ENCODE assay signal across 1 cellular context in genomic region chr11:67505605-67506396, GRCh38.
A peak's percentile ranks its signal among the peaks of the same experiment; 100 is the strongest.
TF ChIP-seq lines count a peak whose summit lies in the region.

No MANE protein-coding gene starts in this region.

TF ChIP-seq in GM12878, 131 proteins besides CTCF, POLR2A, EP300 and RAD21 (continues in another document):
- TF ChIP-seq ZZZ3 (IDR thresholded peaks at IDR 0.05; ENCODE audit: control insufficient read depth, insufficient read length, low read depth), result no peak
- TF ChIP-seq TARDBP (IDR thresholded peaks at IDR 0.05; ENCODE audit: borderline replicate concordance), result 0 out of 2 replicates have a peak, but pooled peaks have one; percentile 69
- no peak for TF ChIP-seq NR2C2 (IDR thresholded peaks at IDR 0.05; ENCODE audit: borderline replicate concordance, control insufficient read depth, insufficient read length, low read depth)
- TF ChIP-seq SMAD1 (IDR thresholded peaks at IDR 0.05; ENCODE audit: low read depth, partially characterized antibody), result no peak
- TF ChIP-seq ATF3 (IDR thresholded peaks at IDR 0.05; ENCODE audit: borderline replicate concordance, extremely low read depth, low read depth, low read length), result no peak
- no peak for TF ChIP-seq ZNF384 (IDR thresholded peaks at IDR 0.05; ENCODE audit: borderline replicate concordance, low read depth, low read length)
- peak; percentile 40; the same call in 1 of the 2 replicates for TF ChIP-seq PAX5 (IDR thresholded peaks at IDR 0.05; ENCODE audit: borderline replicate concordance, low read depth, low read length)
- TF ChIP-seq NBN (IDR thresholded peaks at IDR 0.05), result peak; percentile 68; the same call in 1 of the 2 replicates
- no peak for TF ChIP-seq MYC (IDR thresholded peaks at IDR 0.05; ENCODE audit: insufficient read depth, insufficient read length, insufficient replicate concordance, low read length, severe bottlenecking)
- no peak for TF ChIP-seq USF1 (IDR thresholded peaks at IDR 0.05; ENCODE audit: borderline replicate concordance, extremely low read length, insufficient read depth, low read depth, low read length)
- peak in 1 of 2 experiments; percentile 34; a peak in 1 of 3 replicates for TF ChIP-seq EGR1 (IDR thresholded peaks at IDR 0.05; ENCODE audit: borderline replicate concordance in 1 of 2, low read depth in 2 of 2, low read length in 2 of 2)
- TF ChIP-seq SREBF2 (IDR thresholded peaks at IDR 0.05; ENCODE audit: low read length), result no peak
- TF ChIP-seq BHLHE40 (IDR thresholded peaks at IDR 0.05; ENCODE audit: borderline replicate concordance in 1 of 2, low read depth in 2 of 2, low read length in 1 of 2), result peak; percentile 36 to 62; a peak in 1 of 4 replicates
- TF ChIP-seq SREBF1 (IDR thresholded peaks at IDR 0.05; ENCODE audit: low read length), result no peak
- TF ChIP-seq CHD4 (IDR thresholded peaks at IDR 0.05), result no peak
- TF ChIP-seq, protein P1, sequence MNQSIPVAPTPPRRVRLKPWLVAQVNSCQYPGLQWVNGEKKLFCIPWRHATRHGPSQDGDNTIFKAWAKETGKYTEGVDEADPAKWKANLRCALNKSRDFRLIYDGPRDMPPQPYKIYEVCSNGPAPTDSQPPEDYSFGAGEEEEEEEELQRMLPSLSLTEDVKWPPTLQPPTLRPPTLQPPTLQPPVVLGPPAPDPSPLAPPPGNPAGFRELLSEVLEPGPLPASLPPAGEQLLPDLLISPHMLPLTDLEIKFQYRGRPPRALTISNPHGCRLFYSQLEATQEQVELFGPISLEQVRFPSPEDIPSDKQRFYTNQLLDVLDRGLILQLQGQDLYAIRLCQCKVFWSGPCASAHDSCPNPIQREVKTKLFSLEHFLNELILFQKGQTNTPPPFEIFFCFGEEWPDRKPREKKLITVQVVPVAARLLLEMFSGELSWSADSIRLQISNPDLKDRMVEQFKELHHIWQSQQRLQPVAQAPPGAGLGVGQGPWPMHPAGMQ (IDR thresholded peaks at IDR 0.05; ENCODE audit: borderline replicate concordance), result no peak
- no peak for TF ChIP-seq NFYA (IDR thresholded peaks at IDR 0.05; ENCODE audit: borderline replicate concordance, low read depth, low read length)
- TF ChIP-seq HCFC1 (IDR thresholded peaks at IDR 0.05; ENCODE audit: low read length), result no peak
- TF ChIP-seq HDAC6 (IDR thresholded peaks at IDR 0.05; ENCODE audit: unreplicated experiment), result no peak
- peak; percentile 39; the same call in 1 of the 2 replicates for TF ChIP-seq MTA2 (IDR thresholded peaks at IDR 0.05; ENCODE audit: low read depth)
- TF ChIP-seq BMI1 (IDR thresholded peaks at IDR 0.05; ENCODE audit: borderline replicate concordance), result no peak
- no peak for TF ChIP-seq RAD51 (IDR thresholded peaks at IDR 0.05)
- TF ChIP-seq GATAD2B (conservative IDR thresholded peaks at IDR 0.05; ENCODE audit: low read depth), result peak; percentile 86
- TF ChIP-seq NFIC (IDR thresholded peaks at IDR 0.05; ENCODE audit: low read depth, low read length), result no peak
- TF ChIP-seq IKZF2 (IDR thresholded peaks at IDR 0.05), result peak; percentile 71 to 84
- peak; percentile 92 for TF ChIP-seq SMC3 (IDR thresholded peaks at IDR 0.05; ENCODE audit: borderline replicate concordance, low read length)
- no peak for TF ChIP-seq PRDM15 (CRISPR knock-in tag; IDR thresholded peaks at IDR 0.05)
- peak; percentile 83 for TF ChIP-seq ZNF207 (IDR thresholded peaks at IDR 0.05; ENCODE audit: borderline replicate concordance)
- TF ChIP-seq SPI1 (IDR thresholded peaks at IDR 0.05; ENCODE audit: borderline replicate concordance, insufficient read depth, low read depth, low read length), result no peak
- TF ChIP-seq, protein P2, sequence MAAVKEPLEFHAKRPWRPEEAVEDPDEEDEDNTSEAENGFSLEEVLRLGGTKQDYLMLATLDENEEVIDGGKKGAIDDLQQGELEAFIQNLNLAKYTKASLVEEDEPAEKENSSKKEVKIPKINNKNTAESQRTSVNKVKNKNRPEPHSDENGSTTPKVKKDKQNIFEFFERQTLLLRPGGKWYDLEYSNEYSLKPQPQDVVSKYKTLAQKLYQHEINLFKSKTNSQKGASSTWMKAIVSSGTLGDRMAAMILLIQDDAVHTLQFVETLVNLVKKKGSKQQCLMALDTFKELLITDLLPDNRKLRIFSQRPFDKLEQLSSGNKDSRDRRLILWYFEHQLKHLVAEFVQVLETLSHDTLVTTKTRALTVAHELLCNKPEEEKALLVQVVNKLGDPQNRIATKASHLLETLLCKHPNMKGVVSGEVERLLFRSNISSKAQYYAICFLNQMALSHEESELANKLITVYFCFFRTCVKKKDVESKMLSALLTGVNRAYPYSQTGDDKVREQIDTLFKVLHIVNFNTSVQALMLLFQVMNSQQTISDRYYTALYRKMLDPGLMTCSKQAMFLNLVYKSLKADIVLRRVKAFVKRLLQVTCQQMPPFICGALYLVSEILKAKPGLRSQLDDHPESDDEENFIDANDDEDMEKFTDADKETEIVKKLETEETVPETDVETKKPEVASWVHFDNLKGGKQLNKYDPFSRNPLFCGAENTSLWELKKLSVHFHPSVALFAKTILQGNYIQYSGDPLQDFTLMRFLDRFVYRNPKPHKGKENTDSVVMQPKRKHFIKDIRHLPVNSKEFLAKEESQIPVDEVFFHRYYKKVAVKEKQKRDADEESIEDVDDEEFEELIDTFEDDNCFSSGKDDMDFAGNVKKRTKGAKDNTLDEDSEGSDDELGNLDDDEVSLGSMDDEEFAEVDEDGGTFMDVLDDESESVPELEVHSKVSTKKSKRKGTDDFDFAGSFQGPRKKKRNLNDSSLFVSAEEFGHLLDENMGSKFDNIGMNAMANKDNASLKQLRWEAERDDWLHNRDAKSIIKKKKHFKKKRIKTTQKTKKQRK (IDR thresholded peaks at IDR 0.05; ENCODE audit: low read depth, low read length), result no peak
- TF ChIP-seq, protein P3, sequence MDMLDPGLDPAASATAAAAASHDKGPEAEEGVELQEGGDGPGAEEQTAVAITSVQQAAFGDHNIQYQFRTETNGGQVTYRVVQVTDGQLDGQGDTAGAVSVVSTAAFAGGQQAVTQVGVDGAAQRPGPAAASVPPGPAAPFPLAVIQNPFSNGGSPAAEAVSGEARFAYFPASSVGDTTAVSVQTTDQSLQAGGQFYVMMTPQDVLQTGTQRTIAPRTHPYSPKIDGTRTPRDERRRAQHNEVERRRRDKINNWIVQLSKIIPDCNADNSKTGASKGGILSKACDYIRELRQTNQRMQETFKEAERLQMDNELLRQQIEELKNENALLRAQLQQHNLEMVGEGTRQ (IDR thresholded peaks at IDR 0.05; ENCODE audit: borderline replicate concordance, low read depth, low read length), result no peak
- no peak for TF ChIP-seq FOXM1 (IDR thresholded peaks at IDR 0.05; ENCODE audit: low read depth, low read length)
- TF ChIP-seq, protein P4, sequence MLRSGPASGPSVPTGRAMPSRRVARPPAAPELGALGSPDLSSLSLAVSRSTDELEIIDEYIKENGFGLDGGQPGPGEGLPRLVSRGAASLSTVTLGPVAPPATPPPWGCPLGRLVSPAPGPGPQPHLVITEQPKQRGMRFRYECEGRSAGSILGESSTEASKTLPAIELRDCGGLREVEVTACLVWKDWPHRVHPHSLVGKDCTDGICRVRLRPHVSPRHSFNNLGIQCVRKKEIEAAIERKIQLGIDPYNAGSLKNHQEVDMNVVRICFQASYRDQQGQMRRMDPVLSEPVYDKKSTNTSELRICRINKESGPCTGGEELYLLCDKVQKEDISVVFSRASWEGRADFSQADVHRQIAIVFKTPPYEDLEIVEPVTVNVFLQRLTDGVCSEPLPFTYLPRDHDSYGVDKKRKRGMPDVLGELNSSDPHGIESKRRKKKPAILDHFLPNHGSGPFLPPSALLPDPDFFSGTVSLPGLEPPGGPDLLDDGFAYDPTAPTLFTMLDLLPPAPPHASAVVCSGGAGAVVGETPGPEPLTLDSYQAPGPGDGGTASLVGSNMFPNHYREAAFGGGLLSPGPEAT (IDR thresholded peaks at IDR 0.05; ENCODE audit: low read depth), result peak; percentile 62; the same call in 1 of the 2 replicates
- peak; percentile 82 for TF ChIP-seq YY1 (IDR thresholded peaks at IDR 0.05; ENCODE audit: low read depth, low read length)
- no peak for TF ChIP-seq HDAC2 (IDR thresholded peaks at IDR 0.05)
- TF ChIP-seq ASH2L (IDR thresholded peaks at IDR 0.05; ENCODE audit: borderline replicate concordance, low read depth), result no peak
- TF ChIP-seq ZNF217 (IDR thresholded peaks at IDR 0.05), result no peak
- no peak for TF ChIP-seq TAF1 (IDR thresholded peaks at IDR 0.05; ENCODE audit: borderline replicate concordance, low read depth, low read length)
- no peak for TF ChIP-seq SKIL (IDR thresholded peaks at IDR 0.05; ENCODE audit: low read depth, poor library complexity, severe bottlenecking)
- TF ChIP-seq POU2F2 (IDR thresholded peaks at IDR 0.05; ENCODE audit: borderline replicate concordance, low read depth, low read length), result peak; percentile 47; the same call in 1 of the 3 replicates
- peak; percentile 23; the same call in 1 of the 2 replicates for TF ChIP-seq ATF7 (IDR thresholded peaks at IDR 0.05; ENCODE audit: low read depth)
- no peak for TF ChIP-seq CEBPB (IDR thresholded peaks at IDR 0.05; ENCODE audit: borderline replicate concordance in 1 of 2, low read depth in 2 of 2, low read length in 2 of 2)
- peak; percentile 35; the same call in 1 of the 2 replicates for TF ChIP-seq MEF2A (IDR thresholded peaks at IDR 0.05; ENCODE audit: insufficient read depth, low read depth, low read length)
- TF ChIP-seq JUND (IDR thresholded peaks at IDR 0.05; ENCODE audit: low read depth, low read length), result no peak
- TF ChIP-seq RCOR1 (conservative IDR thresholded peaks at IDR 0.05; ENCODE audit: low read depth, low read length), result peak; percentile 80; the same call in 1 of the 2 replicates
- TF ChIP-seq, protein P5, sequence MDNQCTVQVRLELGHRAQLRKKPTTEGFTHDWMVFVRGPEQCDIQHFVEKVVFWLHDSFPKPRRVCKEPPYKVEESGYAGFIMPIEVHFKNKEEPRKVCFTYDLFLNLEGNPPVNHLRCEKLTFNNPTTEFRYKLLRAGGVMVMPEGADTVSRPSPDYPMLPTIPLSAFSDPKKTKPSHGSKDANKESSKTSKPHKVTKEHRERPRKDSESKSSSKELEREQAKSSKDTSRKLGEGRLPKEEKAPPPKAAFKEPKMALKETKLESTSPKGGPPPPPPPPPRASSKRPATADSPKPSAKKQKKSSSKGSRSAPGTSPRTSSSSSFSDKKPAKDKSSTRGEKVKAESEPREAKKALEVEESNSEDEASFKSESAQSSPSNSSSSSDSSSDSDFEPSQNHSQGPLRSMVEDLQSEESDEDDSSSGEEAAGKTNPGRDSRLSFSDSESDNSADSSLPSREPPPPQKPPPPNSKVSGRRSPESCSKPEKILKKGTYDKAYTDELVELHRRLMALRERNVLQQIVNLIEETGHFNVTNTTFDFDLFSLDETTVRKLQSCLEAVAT (IDR thresholded peaks at IDR 0.05), result peak; percentile 92; the same call in 1 of the 2 replicates
- TF ChIP-seq SUZ12 (IDR thresholded peaks at IDR 0.05; ENCODE audit: unreplicated experiment), result no peak
- TF ChIP-seq BACH1 (IDR thresholded peaks at IDR 0.05; ENCODE audit: borderline replicate concordance), result no peak
- TF ChIP-seq HDGF (IDR thresholded peaks at IDR 0.05), result peak; percentile 99
